Comparison of ENCODE assay signal across 15 cellular contexts in the genomic region with DNA sequence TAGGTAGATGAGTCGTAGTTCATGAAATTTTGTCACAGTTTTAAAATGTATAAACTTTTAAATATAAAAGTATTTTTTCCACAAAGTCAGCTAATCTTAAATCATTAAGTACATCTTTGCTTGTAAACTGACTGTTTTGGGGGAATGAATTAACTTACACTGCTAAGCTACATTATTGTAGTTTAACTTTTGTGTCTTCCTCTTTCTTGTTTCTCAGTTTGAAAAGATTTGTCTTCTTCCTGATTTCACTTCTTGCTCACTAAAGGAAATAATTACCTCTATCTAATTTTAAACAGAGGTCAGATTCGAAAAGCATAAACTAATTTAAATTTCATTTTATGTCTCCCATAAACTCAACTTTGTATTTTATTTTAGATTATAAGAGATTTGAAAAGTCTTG. TPM values are rescaled to one million over a fixed set of nuclear protein-coding genes. Genes with fewer than 3 reads are reported as not detected.
DNase-seq lines count a peak whose midpoint lies in the region; ATAC-seq, FAIRE-seq and TF ChIP-seq lines count a peak whose summit lies in the region.
"Had no signal": no experiment of that assay in that cellular context is flagged by ENCODE, and none has a peak within 500 bp of the region (broad histone marks: within the 10 kb centered on the region; RNA-seq: fewer than 3 reads in every experiment).

No MANE protein-coding gene starts in this region.

- no peak for TF ChIP-seq POLR2A in GM12892 (IDR thresholded peaks at IDR 0.05; ENCODE audit: low read depth, low read length)

- intact Hi-C loops in right cardiac atrium (cut with DNase I), result no loop called here

- no peak overlapping the region for H3K4me3 ChIP-seq in right cardiac atrium (ENCODE audit: low read length)
- H3K4me3 ChIP-seq: lung had no signal

- peak; percentile 39 to 40 for DNase-seq in Kasumi-1 (lab: John Stamatoyannopoulos, UW)
- DNase-seq in medulla oblongata (ENCODE audit: extremely low spot score), result peak; percentile 39
- DNase-seq in NCI-H1436 treated with DMSO at 0.1 percent for 48 hours (lab: John Stamatoyannopoulos, UW), result no peak
- DNase-seq in GM12892 (ENCODE audit: insufficient read length), result no peak
- no peak for DNase-seq in AG08396 (ENCODE audit: low spot score)
- DNase-seq in right cardiac atrium, result no peak
- DNase-seq: activated CD4-positive, alpha-beta T cell treated with anti-CD3 and anti-CD28 coated beads, Interleukin-2, amount 50 U/mL, for 1 hour; activated T-cell treated with anti-CD3 and anti-CD28 coated beads, Interleukin-2, amount 50 U/mL, for 72 hours; amygdala; BE2C had no signal

- WGBS in right cardiac atrium, result 75% methylated on average over 2 of the region's 2 CpGs

- peaks cover under 1% of the 10 kb centered on the region for H3K4me1 ChIP-seq in right cardiac atrium (ENCODE audit: control insufficient read depth, insufficient read depth, low read length)
- H3K4me1 ChIP-seq: BE2C had no signal

- H3K27ac ChIP-seq in right cardiac atrium (ENCODE audit: low read length), result no peak overlapping the region

- FAIRE-seq in GM12892 (lab: Jason Lieb, UNC), result no peak
- FAIRE-seq: colon, RCC 7860 had no signal

- ATAC-seq in GM18519 (IDR thresholded peaks at IDR 0.05; ENCODE audit: low FRiP score, unreplicated experiment) (peak; percentile 33), GM21529 (IDR thresholded peaks at IDR 0.05; ENCODE audit: unreplicated experiment) (peak; percentile 37), right cardiac atrium (no peak)
- ATAC-seq: activated T-cell treated with anti-CD3 and anti-CD28 coated beads, Interleukin-2, amount 50 U/mL, for 72 hours had no signal

- no peaks in the 10 kb centered on the region for H3K9me3 ChIP-seq in right cardiac atrium (ENCODE audit: control insufficient read depth, low read length)
- H3K9me3 ChIP-seq: BE2C had no signal

- H3K27me3 ChIP-seq in right cardiac atrium (ENCODE audit: control insufficient read depth, insufficient read depth), result no peaks in the 10 kb centered on the region

RNA-seq across cellular contexts. Expression of gene NIPSNAP3B, which starts 5.7 kb away (rescaled TPM):
- 4.8 TPM for polyA plus RNA-seq in GM12892 (2012; ENCODE audit: missing spikeins)
- 10 to 100 TPM; 19.5 to 24.6 (median 20.0) TPM for total RNA-seq in right cardiac atrium
- 20.4 TPM for polyA plus RNA-seq in right cardiac atrium

RNA-seq across cellular contexts. Expression of gene NIPSNAP3A, which starts 22.2 kb away (rescaled TPM):
- 19.9 TPM for polyA plus RNA-seq in GM12892 (2012; ENCODE audit: missing spikeins)
- 10 to 100 TPM; 14.3 to 23.0 (median 19.2) TPM for total RNA-seq in right cardiac atrium
- 25.5 TPM for polyA plus RNA-seq in right cardiac atrium

Comparison
In these comparisons a context has a peak if more than half of its experiments do, and no peak if none do; other contexts are left out.
1. ATAC-seq: peak in GM18519 (single experiment) and GM21529 (single experiment); none in right cardiac atrium (0 of 2).
2. DNase-seq: peak in Kasumi-1 (2 of 2) and medulla oblongata (single experiment); none in NCI-H1436 treated with DMSO at 0.1 percent for 48 hours (single experiment), GM12892 (single experiment), AG08396 (single experiment) and right cardiac atrium (0 of 3).